In the genomic region with DNA sequence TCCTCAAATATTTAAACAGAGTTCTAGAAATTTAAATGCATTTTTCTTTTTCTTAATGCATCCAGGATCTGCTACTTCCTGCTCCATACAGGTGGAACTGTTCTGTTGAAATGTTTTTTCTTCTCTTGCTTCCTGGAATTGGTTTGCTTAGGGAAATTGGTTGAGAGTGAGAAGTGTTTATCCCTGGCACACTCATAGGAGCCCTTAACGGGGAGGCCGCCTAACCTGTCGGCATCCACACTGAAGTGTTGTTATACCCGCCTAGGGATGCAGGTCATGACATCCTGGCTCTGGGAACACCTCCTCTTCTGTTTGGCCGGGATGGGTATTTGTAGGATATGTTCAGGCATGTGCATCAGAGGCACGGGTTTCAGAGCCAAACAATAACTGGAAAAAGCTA, we compare ENCODE assay signal across 23 cellular contexts.
DNase-seq lines count a peak whose midpoint lies in the region; ATAC-seq, FAIRE-seq and TF ChIP-seq lines count a peak whose summit lies in the region.
"Had no signal": no experiment of that assay in that cellular context is flagged by ENCODE, and none has a peak within 500 bp of the region (broad histone marks: within the 10 kb centered on the region; RNA-seq: fewer than 3 reads in every experiment).

No MANE protein-coding gene starts in this region.

- H3K4me3 ChIP-seq in right lobe of liver (no peak overlapping the region), HepG2 (replicated peaks in 1 of 3; ENCODE audit: insufficient read depth in 1 of 3, low read depth in 2 of 3, low read length in 3 of 3) (no peak overlapping the region), lower leg skin (ENCODE audit: low read depth, poor library complexity, severe bottlenecking) (no peak overlapping the region), upper lobe of right lung (no peak overlapping the region), osteoblast (ENCODE audit: insufficient read depth, low read length) (no peak overlapping the region)
- H3K4me3 ChIP-seq: testis had no signal

- intact Hi-C loops in right lobe of liver (cut with DNase I) = no loop called here
- intact Hi-C loops in HepG2 (cut with micrococcal nuclease; ENCODE audit: unreplicated experiment) = no loop called here
- intact Hi-C loops in lower leg skin (cut with DNase I; ENCODE audit: low total_unique reads) = no loop called here
- intact Hi-C loops in upper lobe of right lung (cut with DNase I) = no loop called here

- no peak for TF ChIP-seq EP300 in HepG2 (IDR thresholded peaks at IDR 0.05; ENCODE audit: low read depth in 2 of 2, low read length in 2 of 2)
- TF ChIP-seq EP300 in HepG2 (CRISPR knock-in tag; IDR thresholded peaks at IDR 0.05; ENCODE audit: borderline replicate concordance) = no peak

- in situ Hi-C loops in HepG2 (cut with HindIII; ENCODE audit: extremely low pct_ligation_motif_present, low pct_unique_long_range_greater_than_20kb) = no loop called here

- H3K4me1 ChIP-seq in right lobe of liver (peaks cover 0 to 33% (median 8%) of the 10 kb centered on the region in 4 donors), HepG2 (ENCODE audit: insufficient read depth, low read length) (no peaks in the 10 kb centered on the region), upper lobe of right lung (peaks cover 13% of the 10 kb centered on the region), osteoblast (ENCODE audit: insufficient read depth, low read length) (no peaks in the 10 kb centered on the region)

- H2AFZ ChIP-seq in HepG2 (ENCODE audit: low read length) (no peak overlapping the region), osteoblast (ENCODE audit: low read length) (no peak overlapping the region)

- BruUV-seq in HepG2 (replicated peaks; lab: Mats Ljungman, UMichigan) = no TSS peak

- DNase-seq in right lobe of liver (peak in 1 of 3 donors; percentile 27), HepG2 (ENCODE audit: low spot score) (no peak), NCI-H526 (lab: John Stamatoyannopoulos, UW) (peak; percentile 83 to 85), lower leg skin (ENCODE audit: low spot score in 2 of 2) (peak; percentile 12 to 32), upper lobe of right lung (peak; percentile 70), iPS-NIHi7 (ENCODE audit: extremely low spot score) (no peak), GM10248 (ENCODE audit: extremely low spot score) (no peak), osteoblast (ENCODE audit: insufficient read length, low spot score, missing footprints) (no peak)
- DNase-seq: activated CD4-positive, alpha-beta memory T cell treated with anti-CD3 and anti-CD28 coated beads for 36 hours; activated naive CD4-positive, alpha-beta T cell treated with Interleukin-2 at 50 U/mL for 16 hours; activated T-cell treated with anti-CD3 and anti-CD28 coated beads, Interleukin-2, amount 50 U/mL, for 1 hour; amygdala; GDM1; H7; IMR-90; NCI-H1436; NCI-H226; stimulated activated CD4-positive, alpha-beta T cell treated with anti-CD3 and anti-CD28 coated beads, Interleukin-1b, Interleukin-23, amount 100 ng/mL, for 48 hours; testis had no signal

- H3K4me2 ChIP-seq in HepG2 (ENCODE audit: low read depth, low read length) (no peak overlapping the region), osteoblast (ENCODE audit: insufficient read depth, low read length) (no peak overlapping the region)

- 61% methylated on average over 5 of the region's 6 CpGs for WGBS in right lobe of liver (ENCODE audit: insufficient coverage, low coverage, low lambda C conversion rate, missing lambda C conversion rate)
- 41% methylated on average over 6 of the region's 6 CpGs for WGBS in HepG2 (ENCODE audit: low lambda C conversion rate)
- 37 to 62% methylated on average over 6 of the region's 6 CpGs for WGBS in lower leg skin, 2 donors

- no peak overlapping the region for H3K9ac ChIP-seq in HepG2 (ENCODE audit: insufficient read depth, low read depth, low read length)

- CTCF ChIA-PET in HepG2 (lab: Yijun Ruan, JAX; ENCODE audit: low intra/inter-chr PET ratio, low total read pairs) = no interaction called here
- CTCF ChIA-PET in GM10248 (lab: Yijun Ruan, JAX) = no interaction called here

- FAIRE-seq in HepG2 (lab: Jason Lieb, UNC) = no peak
- FAIRE-seq: D721Med, endometrium had no signal

- H3K27ac ChIP-seq in right lobe of liver (peak overlapping the region in 2 of 3 donors; percentile 77 to 82), HepG2 (ENCODE audit: extremely low read length, insufficient read depth, low read length) (no peak overlapping the region), upper lobe of right lung (no peak overlapping the region), osteoblast (ENCODE audit: low read depth, low read length) (no peak overlapping the region)
- H3K27ac ChIP-seq: RWPE1, testis had no signal

- H3K9me3 ChIP-seq in right lobe of liver = no peaks in the 10 kb centered on the region
- H3K9me3 ChIP-seq in HepG2 (ENCODE audit: low read length) = no peaks in the 10 kb centered on the region
- H3K9me3 ChIP-seq in upper lobe of right lung = no peaks in the 10 kb centered on the region
- H3K9me3 ChIP-seq in osteoblast (ENCODE audit: low read depth, low read length) = no peaks in the 10 kb centered on the region
- H3K9me3 ChIP-seq: testis had no signal

- ATAC-seq in right lobe of liver (peak in 1 of 4 donors; percentile 29), HepG2 (no peak), upper lobe of right lung (peak; percentile 83)
- ATAC-seq: SK-N-SH treated with all-trans-retinoic acid at 6 μM for 48 hours had no signal

- H3K36me3 ChIP-seq in right lobe of liver (no peaks in the 10 kb centered on the region), HepG2 (replicated peaks in 1 of 2; ENCODE audit: control insufficient read depth in 1 of 2, insufficient read depth in 2 of 2, low read length in 2 of 2) (no peaks in the 10 kb centered on the region), upper lobe of right lung (no peaks in the 10 kb centered on the region), osteoblast (ENCODE audit: insufficient read depth, low read length) (no peaks in the 10 kb centered on the region)

- H3K27me3 ChIP-seq in right lobe of liver = no peaks in the 10 kb centered on the region
- H3K27me3 ChIP-seq in HepG2 (ENCODE audit: control insufficient read depth in 1 of 2, insufficient read depth in 2 of 2, low read length in 2 of 2) = peaks cover 1 to 14% of the 10 kb centered on the region in 2 experiments; a peak in 2 of 5 replicates
- H3K27me3 ChIP-seq in upper lobe of right lung = no peaks in the 10 kb centered on the region
- no peaks in the 10 kb centered on the region for H3K27me3 ChIP-seq in osteoblast (ENCODE audit: insufficient read depth, low read length)
- H3K27me3 ChIP-seq: testis had no signal

- no peak for TF ChIP-seq CTCF in right lobe of liver (IDR thresholded peaks at IDR 0.05)
- no peak for TF ChIP-seq CTCF in HepG2 (CRISPR knock-in tag; IDR thresholded peaks at IDR 0.05)
- TF ChIP-seq CTCF in lower leg skin (IDR thresholded peaks at IDR 0.05) = no peak
- no peak for TF ChIP-seq CTCF in upper lobe of right lung (IDR thresholded peaks at IDR 0.05)
- TF ChIP-seq CTCF in GM10248 (IDR thresholded peaks at IDR 0.05; ENCODE audit: control extremely low read depth, extremely low read depth, low read depth, missing control alignments) = no peak
- TF ChIP-seq CTCF in osteoblast (IDR thresholded peaks at IDR 0.05; ENCODE audit: extremely low read depth, low read depth, low read length) = no peak

- TF ChIP-seq POLR2A in right lobe of liver (IDR thresholded peaks at IDR 0.05) (no peak), HepG2 (IDR thresholded peaks at IDR 0.05; ENCODE audit: insufficient read depth in 1 of 2, low read depth in 2 of 2, low read length in 2 of 2) (no peak), lower leg skin (IDR thresholded peaks at IDR 0.05) (no peak)

- TF ChIP-seq RAD21 in HepG2 (CRISPR knock-in tag; IDR thresholded peaks at IDR 0.05) = no peak

- POLR2A ChIA-PET in HepG2 (lab: Yijun Ruan, JAX) = no interaction called here
- POLR2A ChIA-PET in GM10248 (lab: Yijun Ruan, JAX) = no interaction called here

- no peaks in the 10 kb centered on the region for H3K79me2 ChIP-seq in HepG2 (ENCODE audit: insufficient read depth, low read length)
- no peaks in the 10 kb centered on the region for H3K79me2 ChIP-seq in osteoblast (ENCODE audit: insufficient read depth, low read length)

- H4K20me1 ChIP-seq in HepG2 (ENCODE audit: insufficient read depth, low read length) = no peaks in the 10 kb centered on the region
- no peaks in the 10 kb centered on the region for H4K20me1 ChIP-seq in osteoblast (ENCODE audit: insufficient read depth, low read length)

TF ChIP-seq in HepG2, 621 proteins besides CTCF, POLR2A, EP300 and RAD21:
- no peak for TF ChIP-seq CBFB (CRISPR knock-in tag; IDR thresholded peaks at IDR 0.05)
- no peak for TF ChIP-seq DPF2 (CRISPR knock-in tag; IDR thresholded peaks at IDR 0.05; ENCODE audit: borderline replicate concordance, low read depth)

Comparison
In these comparisons a context has a peak if more than half of its experiments do, and no peak if none do; other contexts are left out.
1. H3K27ac ChIP-seq: peak in right lobe of liver (2 of 3); none in HepG2 (single experiment), upper lobe of right lung (single experiment) and osteoblast (single experiment).
2. DNase-seq: peak in NCI-H526 (2 of 2), lower leg skin (2 of 2) and upper lobe of right lung (single experiment); none in HepG2 (single experiment), iPS-NIHi7 (single experiment), GM10248 (single experiment) and osteoblast (single experiment).